ENCODE assay signal across 25 cellular contexts in the genomic region with DNA sequence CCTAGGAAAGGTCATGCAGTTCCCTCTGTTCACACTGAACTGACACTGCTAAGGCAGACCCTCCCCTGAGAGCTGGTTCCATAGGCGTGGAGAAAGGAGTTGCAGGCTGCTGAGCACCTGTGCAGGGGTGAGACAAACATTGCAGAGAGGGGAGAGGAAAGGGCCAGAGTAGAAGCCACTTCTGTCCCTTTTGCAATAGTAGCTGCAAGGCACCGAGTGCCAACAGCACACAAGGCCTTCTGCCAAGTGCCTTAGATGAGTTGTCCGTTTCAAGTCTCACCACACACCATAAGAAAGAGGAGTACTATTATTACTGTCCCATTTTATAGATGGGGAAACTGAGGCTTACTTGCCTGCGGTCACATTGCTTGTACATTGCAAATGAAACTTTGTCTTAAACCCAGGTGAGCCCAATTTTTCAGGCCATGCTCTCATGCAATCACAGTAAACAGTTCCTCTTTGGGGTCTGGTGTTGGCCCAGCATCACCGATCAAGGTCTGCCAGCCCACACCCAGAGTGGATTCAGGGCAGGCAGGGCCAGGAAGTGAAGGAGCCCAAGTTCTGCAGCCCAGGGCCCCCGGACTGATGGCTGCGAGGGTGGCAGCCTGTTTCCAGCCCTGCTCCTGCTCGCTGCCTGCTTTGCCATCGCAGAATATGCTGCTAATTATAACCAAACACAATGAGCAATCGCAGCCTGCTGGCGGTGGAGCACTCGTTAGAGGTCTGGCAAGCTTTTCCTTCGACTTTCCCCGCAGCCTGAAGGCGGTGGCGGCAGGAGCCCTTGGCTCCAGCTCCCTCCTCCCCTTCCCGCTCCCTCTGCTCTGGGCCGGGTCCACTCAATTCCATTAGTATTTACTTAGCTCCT. TPM values are rescaled to one million over a fixed set of nuclear protein-coding genes. Genes with fewer than 3 reads are reported as not detected.
A peak's percentile ranks its signal among the peaks of the same experiment; 100 is the strongest.
DNase-seq lines count a peak whose midpoint lies in the region; ATAC-seq, FAIRE-seq and TF ChIP-seq lines count a peak whose summit lies in the region.
"Had no signal": no experiment of that assay in that cellular context is flagged by ENCODE, and none has a peak within 500 bp of the region (broad histone marks: within the 10 kb centered on the region; RNA-seq: fewer than 3 reads in every experiment).

No MANE protein-coding gene starts in this region.

- no peak overlapping the region for H3K4me2 ChIP-seq in K562 (ENCODE audit: insufficient read depth, low read length)
- H3K4me2 ChIP-seq: A549 had no signal

- H3K27ac ChIP-seq in K562 (ENCODE audit: extremely low read depth, low read depth, low read length) (no peak overlapping the region), stomach smooth muscle (ENCODE audit: low read length) (peak overlapping the region; percentile 46)
- H3K27ac ChIP-seq: A549 had no signal

- TF ChIP-seq POLR2A in K562 (conservative IDR thresholded peaks at IDR 0.05) = no peak

- peaks cover 32 to 34% of the 10 kb centered on the region in 2 experiments for H3K27me3 ChIP-seq in K562 (ENCODE audit: control insufficient read depth in 2 of 2, insufficient read depth in 2 of 2, low read length in 2 of 2)
- peaks cover 7% of the 10 kb centered on the region for H3K27me3 ChIP-seq in iPS-15b (ENCODE audit: control insufficient read depth, insufficient read depth, low read length)
- H3K27me3 ChIP-seq in stomach smooth muscle (ENCODE audit: control insufficient read depth in 1 of 2, insufficient read depth in 2 of 2, low read length in 2 of 2) = peaks cover 0 to 2% of the 10 kb centered on the region in 2 donors

- H3K9me1 ChIP-seq in K562 (ENCODE audit: control insufficient read depth, insufficient read depth, low read length) = no peaks in the 10 kb centered on the region

- no peaks in the 10 kb centered on the region for H4K20me1 ChIP-seq in K562 (replicated peaks; ENCODE audit: control insufficient read depth, insufficient read depth, low read length)

- H3K79me2 ChIP-seq in K562 (ENCODE audit: control insufficient read depth, insufficient read depth, low read length) = no peaks in the 10 kb centered on the region

- BruUV-seq in K562 (replicated peaks; lab: Mats Ljungman, UMichigan) = no TSS peak

- TF ChIP-seq EP300 in K562 (IDR thresholded peaks at IDR 0.05; ENCODE audit: low read length) = no peak

- CTCF ChIA-PET in K562 (lab: Yijun Ruan, JAX; ENCODE audit: low intra/inter-chr PET ratio) = no interaction called here

- peak; percentile 75 for ATAC-seq in Right ventricle myocardium inferior
- no peak for ATAC-seq in K562
- no peak for ATAC-seq in HG03175 (IDR thresholded peaks at IDR 0.05; ENCODE audit: unreplicated experiment)
- ATAC-seq: A549; activated T-cell treated with anti-CD3 and anti-CD28 coated beads, Interleukin-2, amount 50 U/mL, for 72 hours; sciatic nerve had no signal

- intact Hi-C loops in Right ventricle myocardium inferior (cut with DNase I) (loop anchor here (5.0 kb wide), 1 partner anchor 239 kb away; no protein-coding TSS in a partner anchor), cardiac septum (cut with DNase I) (loop anchor here (2.0 kb wide), 1 partner anchor 40 kb away; the partner anchor contains the start of gene SRSF1), K562 (cut with micrococcal nuclease) (no loop called here)

- TF ChIP-seq RAD21 in K562 (CRISPR knock-in tag; conservative IDR thresholded peaks at IDR 0.05 in 1 of 2, IDR thresholded peaks at IDR 0.05 in 1 of 2) = no peak

- in situ Hi-C loops in K562 (cut with MboI) = no loop called here

- H3K4me1 ChIP-seq in K562 (replicated peaks in 1 of 2; ENCODE audit: control insufficient read depth in 2 of 2, insufficient read depth in 2 of 2, low read length in 2 of 2) (no peaks in the 10 kb centered on the region), iPS-15b (ENCODE audit: control insufficient read depth, insufficient read depth, low read length) (peaks cover 2% of the 10 kb centered on the region), stomach smooth muscle (ENCODE audit: control insufficient read depth, insufficient read depth, low read length) (peaks cover 13% of the 10 kb centered on the region)
- H3K4me1 ChIP-seq: A549 had no signal

- H3K9ac ChIP-seq in K562 (ENCODE audit: insufficient read depth in 1 of 2, low read depth in 2 of 2, low read length in 2 of 2) (0 out of 4 replicates have a peak overlapping the region, but pooled peaks of 1 of the 2 experiments have one; percentile 10), iPS-15b (ENCODE audit: low read depth, low read length) (no peak overlapping the region), stomach smooth muscle (ENCODE audit: low read length in 2 of 2) (no peak overlapping the region)

- TF ChIP-seq CTCF in K562 (IDR thresholded peaks at IDR 0.05 in 2 of 3, conservative IDR thresholded peaks at IDR 0.05 in 1 of 3; ENCODE audit: insufficient read depth in 2 of 3, low read depth in 1 of 3, low read length in 3 of 3) = no peak

- FAIRE-seq in K562 (lab: Jason Lieb, UNC) = no peak
- FAIRE-seq: A549, endometrium, frontal cortex had no signal

- H3K36me3 ChIP-seq in K562 (ENCODE audit: control insufficient read depth, insufficient read depth, low read length) (no peaks in the 10 kb centered on the region), iPS-15b (ENCODE audit: control insufficient read depth, insufficient read depth, low read length) (no peaks in the 10 kb centered on the region), stomach smooth muscle (ENCODE audit: control insufficient read depth in 2 of 2, insufficient read depth in 2 of 2, low read length in 2 of 2) (no peaks in the 10 kb centered on the region)

- DNase-seq in Right ventricle myocardium inferior (ENCODE audit: missing footprints) (no peak), cardiac septum (ENCODE audit: low spot score) (no peak), K562 (ENCODE audit: extremely low read depth in 1 of 4, low spot score in 3 of 4) (no peak), dermis blood vessel endothelial cell (no peak)
- no peak for DNase-seq in activated CD8-positive, alpha-beta memory T cell treated with anti-CD3 and anti-CD28 coated beads, Interleukin-2, amount 50 U/mL, for 48 hours
- DNase-seq: activated CD4-positive, alpha-beta T cell treated with anti-CD3 and anti-CD28 coated beads, Interleukin-2, amount 50 U/mL, for 48 hours; activated naive CD8-positive, alpha-beta T cell treated with anti-CD3 and anti-CD28 coated beads for 36 hours; activated T-cell treated with anti-CD3 and anti-CD28 coated beads, Interleukin-2, amount 50 U/mL, for 72 hours; CD4-positive, alpha-beta memory T cell; central memory CD4-positive, alpha-beta T cell; DND-41; GOT3; immature natural killer cell; Kasumi-1; mesenchymal stem cell; NCI-H1436; NCI-H526 treated with DMSO at 0.1 percent for 48 hours; SW 1271 had no signal

- no peak overlapping the region for H2AFZ ChIP-seq in K562 (ENCODE audit: low read depth, low read length)

- WGBS in K562 (ENCODE audit: insufficient coverage, low coverage, missing lambda C conversion rate) = 3% methylated on average over 18 of the region's 18 CpGs

- H3K9me3 ChIP-seq in K562 (replicated peaks; ENCODE audit: control insufficient read depth, insufficient read depth, low read depth, low read length) (no peaks in the 10 kb centered on the region), iPS-15b (ENCODE audit: control insufficient read depth, insufficient read depth, low read length) (no peaks in the 10 kb centered on the region), stomach smooth muscle (ENCODE audit: control insufficient read depth in 2 of 2, low read length in 2 of 2) (no peaks in the 10 kb centered on the region)
- H3K9me3 ChIP-seq: A549 had no signal

- POLR2A ChIA-PET in K562 (lab: Yijun Ruan, JAX) = interaction anchor here (1.1 kb wide), 1 partner anchor 53 kb away, joined by 3 read pairs; no protein-coding TSS in a partner anchor

- H3K4me3 ChIP-seq in K562 (no peak overlapping the region), iPS-15b (ENCODE audit: low read depth, low read length) (peak overlapping the region; percentile 14), stomach smooth muscle (ENCODE audit: low read length in 2 of 2) (peak overlapping the region in 1 of 2 donors; percentile 29)
- H3K4me3 ChIP-seq: A549 had no signal

RNA-seq across cellular contexts. Expression of gene DYNLL2, which starts 36.8 kb away (rescaled TPM):
- total RNA-seq in Right ventricle myocardium inferior (81.4 TPM), cardiac septum (79.4 TPM), K562 (2014; rRNA removed) (13.0 and 17.2 TPM in 2 replicates), K562 (2014; rRNA removed; fragmentation: Illumina TruSeq; extraction: Trizol) (12.8 and 15.0 TPM in 2 replicates), K562 (2015; rRNA removed; fragmentation: Illumina TruSeq; extraction: Trizol) (11.2 and 11.9 TPM in 2 replicates), K562 (2021) (19.1 and 24.5 TPM in 2 replicates), dermis blood vessel endothelial cell (12.6 and 17.2 TPM in 2 replicates)
- 14.2 and 14.6 TPM in 2 replicates for total RNA-seq in K562 (2011; cell fraction: chromatin; rRNA removed; ENCODE audit: low replicate concordance)
- total RNA-seq in K562 (2011; cell fraction: nucleolus; rRNA removed) = 8.4 and 9.3 TPM in 2 replicates
- 17.1 and 28.1 TPM in 2 replicates for total RNA-seq in K562 (2011; cell fraction: nucleoplasm; rRNA removed)
- polyA plus RNA-seq in K562 (2011; rRNA removed) (12.2 and 18.4 TPM in 2 replicates), K562 (2014; fragmentation: Illumina TruSeq; extraction: Trizol) (23.8 and 26.0 TPM in 2 replicates), K562 (2014; fragmentation: Nextera tagmentation; extraction: Ambion mirVana) (1 to 10 TPM; 1.8 to 2.3 TPM), K562 (2014; rRNA removed) (19.9 and 22.6 TPM in 2 replicates)
- polyA plus RNA-seq in K562 (2011; cell fraction: cytosol; rRNA removed) = 11.2 and 12.5 TPM in 2 replicates
- polyA plus RNA-seq in K562 (2011; cell fraction: nucleus; rRNA removed) = 8.7 and 10.1 TPM in 2 replicates
- polyA plus RNA-seq in K562 (2012) = 19.5 and 41.0 TPM in 2 replicates
- 16.5 and 19.5 TPM in 2 replicates for polyA minus RNA-seq in K562 (2011; rRNA and poly(A)+ RNA removed)
- 5.9 and 10.6 TPM in 2 replicates for polyA minus RNA-seq in K562 (2011; cell fraction: cytosol; rRNA and poly(A)+ RNA removed)
- polyA minus RNA-seq in K562 (2011; cell fraction: nucleus; rRNA and poly(A)+ RNA removed) = 5.9 and 9.1 TPM in 2 replicates

RNA-seq across cellular contexts. Expression of gene SRSF1, which starts 39.4 kb away (rescaled TPM):
- total RNA-seq in Right ventricle myocardium inferior (92.8 TPM), cardiac septum (105 TPM), K562 (2014; rRNA removed) (434 and 460 TPM in 2 replicates), K562 (2014; rRNA removed; fragmentation: Illumina TruSeq; extraction: Trizol) (485 and 507 TPM in 2 replicates), K562 (2015; rRNA removed; fragmentation: Illumina TruSeq; extraction: Trizol) (538 and 559 TPM in 2 replicates), K562 (2021) (384 and 442 TPM in 2 replicates), dermis blood vessel endothelial cell (415 and 532 TPM in 2 replicates)
- total RNA-seq in K562 (2011; cell fraction: chromatin; rRNA removed; ENCODE audit: low replicate concordance) = 786 and 1,134 TPM in 2 replicates
- 478 and 544 TPM in 2 replicates for total RNA-seq in K562 (2011; cell fraction: nucleolus; rRNA removed)
- 429 and 506 TPM in 2 replicates for total RNA-seq in K562 (2011; cell fraction: nucleoplasm; rRNA removed)
- polyA plus RNA-seq in K562 (2011; rRNA removed) (318 and 470 TPM in 2 replicates), K562 (2014; fragmentation: Illumina TruSeq; extraction: Trizol) (380 and 384 TPM in 2 replicates), K562 (2014; fragmentation: Nextera tagmentation; extraction: Ambion mirVana) (10 to 100 TPM; 77.8 to 98.4 TPM), K562 (2014; rRNA removed) (425 and 475 TPM in 2 replicates)
- 194 and 299 TPM in 2 replicates for polyA plus RNA-seq in K562 (2011; cell fraction: cytosol; rRNA removed)
- 1,337 and 1,529 TPM in 2 replicates for polyA plus RNA-seq in K562 (2011; cell fraction: nucleus; rRNA removed)
- polyA plus RNA-seq in K562 (2012) = 195 and 557 TPM in 2 replicates
- 523 and 643 TPM in 2 replicates for polyA minus RNA-seq in K562 (2011; rRNA and poly(A)+ RNA removed)
- polyA minus RNA-seq in K562 (2011; cell fraction: cytosol; rRNA and poly(A)+ RNA removed) = 235 and 297 TPM in 2 replicates
- 514 and 680 TPM in 2 replicates for polyA minus RNA-seq in K562 (2011; cell fraction: nucleus; rRNA and poly(A)+ RNA removed)

RNA-seq across cellular contexts. Expression of gene VEZF1, which starts 58.4 kb away (rescaled TPM):
- total RNA-seq in Right ventricle myocardium inferior (74.2 TPM), cardiac septum (55.3 TPM), K562 (2014; rRNA removed) (17.8 and 19.3 TPM in 2 replicates), K562 (2014; rRNA removed; fragmentation: Illumina TruSeq; extraction: Trizol) (25.9 and 26.2 TPM in 2 replicates), K562 (2015; rRNA removed; fragmentation: Illumina TruSeq; extraction: Trizol) (26.2 and 26.8 TPM in 2 replicates), K562 (2021) (24.6 and 25.7 TPM in 2 replicates), dermis blood vessel endothelial cell (30.8 and 36.4 TPM in 2 replicates)
- 10.2 and 22.1 TPM in 2 replicates for total RNA-seq in K562 (2011; cell fraction: chromatin; rRNA removed; ENCODE audit: low replicate concordance)
- 8.3 and 9.2 TPM in 2 replicates for total RNA-seq in K562 (2011; cell fraction: nucleolus; rRNA removed)
- 13.8 and 21.1 TPM in 2 replicates for total RNA-seq in K562 (2011; cell fraction: nucleoplasm; rRNA removed)
- polyA plus RNA-seq in K562 (2011; rRNA removed) (18.2 and 22.1 TPM in 2 replicates), K562 (2014; fragmentation: Illumina TruSeq; extraction: Trizol) (28.3 and 33.4 TPM in 2 replicates), K562 (2014; fragmentation: Nextera tagmentation; extraction: Ambion mirVana) (1 to 10 TPM; 9.5 to 9.8 TPM), K562 (2014; rRNA removed) (12.3 and 15.5 TPM in 2 replicates)
- 14.7 and 15.8 TPM in 2 replicates for polyA plus RNA-seq in K562 (2011; cell fraction: cytosol; rRNA removed)
- 25.7 and 26.0 TPM in 2 replicates for polyA plus RNA-seq in K562 (2011; cell fraction: nucleus; rRNA removed)
- 21.9 and 25.5 TPM in 2 replicates for polyA plus RNA-seq in K562 (2012)
- 31.2 and 40.2 TPM in 2 replicates for polyA minus RNA-seq in K562 (2011; rRNA and poly(A)+ RNA removed)
- 18.1 and 19.2 TPM in 2 replicates for polyA minus RNA-seq in K562 (2011; cell fraction: cytosol; rRNA and poly(A)+ RNA removed)
- polyA minus RNA-seq in K562 (2011; cell fraction: nucleus; rRNA and poly(A)+ RNA removed) = 14.0 and 18.0 TPM in 2 replicates
